Comparison of ENCODE assay signal across 29 cellular contexts in genomic region chr17:63154586-63155244, GRCh38.
"Had no signal": no experiment of that assay in that cellular context is flagged by ENCODE, and none has a peak within 500 bp of the region (broad histone marks: within the 10 kb centered on the region; RNA-seq: fewer than 3 reads in every experiment).

No MANE protein-coding gene starts in this region.

- H3K27me3 Mint-ChIP-seq: activated CD4-positive, alpha-beta memory T cell treated with anti-CD3 and anti-CD28 coated beads for 36 hours; activated naive CD4-positive, alpha-beta T cell treated with anti-CD3 and anti-CD28 coated beads, Interleukin-2, amount 10 ng/mL, durations not matched to agents 7 days and 5 days; activated naive CD8-positive, alpha-beta T cell treated with anti-CD3 and anti-CD28 coated beads, Interleukin-2, amount 10 ng/mL, durations not matched to agents 7 days and 5 days; natural killer cell treated with Interleukin-12 subunit alpha and Interleukin-12 subunit beta and Interleukin-15 and Interleukin-18, amount 100 ng/mL, for 72 hours; stimulated activated naive CD8-positive, alpha-beta T cell treated with anti-CD3 and anti-CD28 coated beads, Interleukin-15, amount 100 ng/mL, for 72 hours had no signal

- H3K36me3 Mint-ChIP-seq: activated CD4-positive, alpha-beta memory T cell treated with anti-CD3 and anti-CD28 coated beads for 36 hours; activated naive CD4-positive, alpha-beta T cell treated with anti-CD3 and anti-CD28 coated beads, Interleukin-2, amount 10 ng/mL, durations not matched to agents 7 days and 5 days; activated naive CD8-positive, alpha-beta T cell treated with anti-CD3 and anti-CD28 coated beads, Interleukin-2, amount 10 ng/mL, durations not matched to agents 7 days and 5 days; natural killer cell treated with Interleukin-12 subunit alpha and Interleukin-12 subunit beta and Interleukin-15 and Interleukin-18, amount 100 ng/mL, for 72 hours; stimulated activated effector memory CD8-positive, alpha-beta T cell treated with anti-CD3 and anti-CD28 coated beads, Interleukin-12 subunit alpha, Interleukin-12 subunit beta, amount 100 ng/mL, for 72 hours had no signal

- H3K4me1 ChIP-seq: left ventricle myocardium inferior, pancreas, prostate gland, upper lobe of left lung, vagina had no signal

- H3K4me3 ChIP-seq: left ventricle myocardium inferior, lung, pancreas, prostate gland, upper lobe of left lung, vagina had no signal

- H3K27me3 ChIP-seq: pancreas, upper lobe of left lung, vagina had no signal

- H3K36me3 ChIP-seq: left ventricle myocardium inferior, pancreas, prostate gland, upper lobe of left lung, vagina had no signal

- H3K27ac Mint-ChIP-seq: activated CD4-positive, alpha-beta memory T cell treated with anti-CD3 and anti-CD28 coated beads for 36 hours; activated CD4-positive, alpha-beta T cell treated with anti-CD3 and anti-CD28 coated beads, Interleukin-2, amount 10 ng/mL, durations not matched to agents 24 days and 14 days; activated naive CD4-positive, alpha-beta T cell treated with anti-CD3 and anti-CD28 coated beads, Interleukin-2, amount 10 ng/mL, durations not matched to agents 7 days and 5 days; activated naive CD8-positive, alpha-beta T cell treated with anti-CD3 and anti-CD28 coated beads, Interleukin-2, amount 10 ng/mL, durations not matched to agents 7 days and 5 days; activated T-helper 1 cell treated with anti-CD3 and anti-CD28 coated beads, Interleukin-12 subunit alpha, Interleukin-12 subunit beta, Interleukin-2, Interleukin-4 antibody, amounts not matched to agents 30 ng/mL and 10 ng/mL and 1 ng/mL, durations not matched to agents 14 hours and 24 hours and 36 hours; natural killer cell treated with Interleukin-12 subunit alpha and Interleukin-12 subunit beta and Interleukin-15 and Interleukin-18, amount 100 ng/mL, for 72 hours; stimulated activated effector memory CD8-positive, alpha-beta T cell treated with anti-CD3 and anti-CD28 coated beads, Interleukin-12 subunit alpha, Interleukin-12 subunit beta, amount 100 ng/mL, for 72 hours; stimulated activated naive CD8-positive, alpha-beta T cell treated with anti-CD3 and anti-CD28 coated beads, Interleukin-15, amount 100 ng/mL, for 72 hours had no signal

- H3K9me3 Mint-ChIP-seq: activated CD4-positive, alpha-beta memory T cell treated with anti-CD3 and anti-CD28 coated beads for 36 hours; activated CD4-positive, alpha-beta T cell treated with anti-CD3 and anti-CD28 coated beads, Interleukin-2, amount 10 ng/mL, durations not matched to agents 24 days and 14 days; activated naive CD4-positive, alpha-beta T cell treated with anti-CD3 and anti-CD28 coated beads, Interleukin-2, amount 10 ng/mL, durations not matched to agents 7 days and 5 days; activated naive CD8-positive, alpha-beta T cell treated with anti-CD3 and anti-CD28 coated beads, Interleukin-2, amount 10 ng/mL, durations not matched to agents 7 days and 5 days; activated T-helper 1 cell treated with anti-CD3 and anti-CD28 coated beads, Interleukin-12 subunit alpha, Interleukin-12 subunit beta, Interleukin-2, Interleukin-4 antibody, amounts not matched to agents 30 ng/mL and 10 ng/mL and 1 ng/mL, durations not matched to agents 14 hours and 24 hours and 36 hours; natural killer cell treated with Interleukin-12 subunit alpha and Interleukin-12 subunit beta and Interleukin-15 and Interleukin-18, amount 100 ng/mL, for 72 hours; stimulated activated effector memory CD8-positive, alpha-beta T cell treated with anti-CD3 and anti-CD28 coated beads, Interleukin-12 subunit alpha, Interleukin-12 subunit beta, amount 100 ng/mL, for 72 hours; stimulated activated naive CD8-positive, alpha-beta T cell treated with anti-CD3 and anti-CD28 coated beads, Interleukin-15, amount 100 ng/mL, for 72 hours had no signal

- DNase-seq: activated CD4-positive, alpha-beta memory T cell treated with anti-CD3 and anti-CD28 coated beads for 36 hours; activated CD4-positive, alpha-beta T cell treated with anti-CD3 and anti-CD28 coated beads, Interleukin-2, amount 10 ng/mL, durations not matched to agents 24 days and 14 days; activated CD4-positive, CD25-positive, alpha-beta regulatory T cell treated with anti-CD3 and anti-CD28 coated beads, Interleukin-2, amount 50 U/mL, for 72 hours; activated CD8-positive, alpha-beta memory T cell treated with anti-CD3 and anti-CD28 coated beads, Interleukin-2, amount 50 U/mL, for 4 hours; activated gamma-delta T cell; activated naive CD4-positive, alpha-beta T cell treated with anti-CD3 and anti-CD28 coated beads, Interleukin-2, amount 10 ng/mL, durations not matched to agents 7 days and 5 days; activated naive CD8-positive, alpha-beta T cell treated with anti-CD3 and anti-CD28 coated beads, Interleukin-2, amount 10 ng/mL, durations not matched to agents 7 days and 5 days; activated T-cell treated with anti-CD3 and anti-CD28 coated beads, Interleukin-2, amount 50 U/mL, for 1 hour; amniotic stem cell; caudate nucleus; cortex of kidney; foreskin melanocyte; left ventricle myocardium inferior; pancreas; retina; small intestine; stimulated activated CD4-positive, alpha-beta T cell treated with anti-CD3 and anti-CD28 coated beads, Interleukin-4, amount 100 ng/mL, for 24 hours; stimulated activated naive CD8-positive, alpha-beta T cell treated with anti-CD3 and anti-CD28 coated beads, Interleukin-15, amount 100 ng/mL, for 72 hours; substantia nigra; T-helper 2 cell; upper lobe of left lung had no signal

- H3K27ac ChIP-seq: left ventricle myocardium inferior, pancreas, prostate gland, upper lobe of left lung, vagina had no signal

- H3K4me3 Mint-ChIP-seq: activated CD4-positive, alpha-beta memory T cell treated with anti-CD3 and anti-CD28 coated beads for 36 hours; activated CD4-positive, alpha-beta T cell treated with anti-CD3 and anti-CD28 coated beads, Interleukin-2, amount 10 ng/mL, durations not matched to agents 24 days and 14 days; activated naive CD4-positive, alpha-beta T cell treated with anti-CD3 and anti-CD28 coated beads, Interleukin-2, amount 10 ng/mL, durations not matched to agents 7 days and 5 days; activated naive CD8-positive, alpha-beta T cell treated with anti-CD3 and anti-CD28 coated beads, Interleukin-2, amount 10 ng/mL, durations not matched to agents 7 days and 5 days; activated T-helper 1 cell treated with anti-CD3 and anti-CD28 coated beads, Interleukin-12 subunit alpha, Interleukin-12 subunit beta, Interleukin-2, Interleukin-4 antibody, amounts not matched to agents 30 ng/mL and 10 ng/mL and 1 ng/mL, durations not matched to agents 14 hours and 24 hours and 36 hours; natural killer cell treated with Interleukin-12 subunit alpha and Interleukin-12 subunit beta and Interleukin-15 and Interleukin-18, amount 100 ng/mL, for 72 hours; stimulated activated effector memory CD8-positive, alpha-beta T cell treated with anti-CD3 and anti-CD28 coated beads, Interleukin-12 subunit alpha, Interleukin-12 subunit beta, amount 100 ng/mL, for 72 hours; stimulated activated naive CD8-positive, alpha-beta T cell treated with anti-CD3 and anti-CD28 coated beads, Interleukin-15, amount 100 ng/mL, for 72 hours had no signal

- H3K9me3 ChIP-seq: left ventricle myocardium inferior, pancreas, prostate gland, upper lobe of left lung, vagina had no signal

- ATAC-seq: esophagus mucosa; natural killer cell treated with Interleukin-12 subunit alpha and Interleukin-12 subunit beta and Interleukin-15 and Interleukin-18, amount 100 ng/mL, for 72 hours; pancreas; sciatic nerve; stimulated activated effector memory CD8-positive, alpha-beta T cell treated with anti-CD3 and anti-CD28 coated beads, Interleukin-12 subunit alpha, Interleukin-12 subunit beta, amount 100 ng/mL, for 72 hours; stimulated activated naive CD8-positive, alpha-beta T cell treated with anti-CD3 and anti-CD28 coated beads, Interleukin-15, amount 100 ng/mL, for 72 hours had no signal
